8 cellular contexts compared by ENCODE assay signal in genomic region chr5:122701640-122702523, GRCh38.
DNase-seq lines count a peak whose midpoint lies in the region; ATAC-seq and TF ChIP-seq lines count a peak whose summit lies in the region.

No MANE protein-coding gene starts in this region.

- ATAC-seq in GM18505 (IDR thresholded peaks at IDR 0.05; ENCODE audit: unreplicated experiment) (peak; percentile 98), GM19452 (IDR thresholded peaks at IDR 0.05; ENCODE audit: unreplicated experiment) (peak; percentile 99), HG03095 (IDR thresholded peaks at IDR 0.05; ENCODE audit: unreplicated experiment) (peak; percentile 99)

- H3K4me3 Mint-ChIP-seq in dendritic cell treated with granulocyte-macrophage colony-stimulating factor and Interleukin-4, amounts not matched to agents 40 ng/mL and 50 ng/mL, for 4 days, result no peak overlapping the region

- DNase-seq in GDM1 (lab: John Stamatoyannopoulos, UW), result no peak
- DNase-seq in NCI-H187 treated with DMSO at 0.1 percent for 48 hours (lab: John Stamatoyannopoulos, UW), result no peak
- DNase-seq in ureter (ENCODE audit: low spot score), result no peak
- no peak for DNase-seq in NCI-H2107 treated with DMSO at 0.1 percent for 48 hours (lab: John Stamatoyannopoulos, UW; ENCODE audit: unreplicated experiment)

- no peaks in the 10 kb centered on the region for H3K27me3 Mint-ChIP-seq in dendritic cell treated with granulocyte-macrophage colony-stimulating factor and Interleukin-4, amounts not matched to agents 40 ng/mL and 50 ng/mL, for 4 days

- H3K9me3 Mint-ChIP-seq in dendritic cell treated with granulocyte-macrophage colony-stimulating factor and Interleukin-4, amounts not matched to agents 40 ng/mL and 50 ng/mL, for 4 days, result no peaks in the 10 kb centered on the region

- intact Hi-C loops in dendritic cell treated with granulocyte-macrophage colony-stimulating factor and Interleukin-4, amounts not matched to agents 40 ng/mL and 50 ng/mL, for 4 days (cut with micrococcal nuclease), result loop anchor here (5.0 kb wide), 1 partner anchor 75 kb away; the partner anchor contains the start of gene SNX2

- peak; percentile 50 for TF ChIP-seq POLR2A in GM18505 (IDR thresholded peaks at IDR 0.05; ENCODE audit: borderline replicate concordance, extremely low read depth, insufficient read depth, insufficient read length)

- H3K36me3 Mint-ChIP-seq in dendritic cell treated with granulocyte-macrophage colony-stimulating factor and Interleukin-4, amounts not matched to agents 40 ng/mL and 50 ng/mL, for 4 days (ENCODE audit: low read depth), result no peaks in the 10 kb centered on the region

- peak overlapping the region; percentile 50 for H3K27ac Mint-ChIP-seq in dendritic cell treated with granulocyte-macrophage colony-stimulating factor and Interleukin-4, amounts not matched to agents 40 ng/mL and 50 ng/mL, for 4 days

- H3K4me1 Mint-ChIP-seq in dendritic cell treated with granulocyte-macrophage colony-stimulating factor and Interleukin-4, amounts not matched to agents 40 ng/mL and 50 ng/mL, for 4 days (ENCODE audit: low read depth), result peaks cover 19% of the 10 kb centered on the region
